Comparison of ENCODE assay signal across 15 cellular contexts in genomic region chr6:153031335-153031955, GRCh38. TPM values are rescaled to one million over a fixed set of nuclear protein-coding genes. Genes with fewer than 3 reads are reported as not detected.
A peak's percentile ranks its signal among the peaks of the same experiment; 100 is the strongest.
DNase-seq lines count a peak whose midpoint lies in the region; ATAC-seq and TF ChIP-seq lines count a peak whose summit lies in the region.
"Had no signal": no experiment of that assay in that cellular context is flagged by ENCODE, and none has a peak within 500 bp of the region (broad histone marks: within the 10 kb centered on the region; RNA-seq: fewer than 3 reads in every experiment).

No MANE protein-coding gene starts in this region.

- H3K27ac Mint-ChIP-seq in natural killer cell, result no peak overlapping the region
- H3K27ac Mint-ChIP-seq: immature natural killer cell had no signal

- no peak overlapping the region for H3K4me3 Mint-ChIP-seq in natural killer cell
- H3K4me3 Mint-ChIP-seq: immature natural killer cell had no signal

- peak overlapping the region; percentile 64; the same call in 1 of the 2 replicates for H3K18ac ChIP-seq in IMR-90 (ENCODE audit: low read depth, low read length)

- no TSS peak for BruUV-seq in IMR-90 (replicated peaks; lab: Mats Ljungman, UMichigan)

- no peaks in the 10 kb centered on the region for H3K9me3 Mint-ChIP-seq in natural killer cell
- H3K9me3 Mint-ChIP-seq: immature natural killer cell had no signal

- peak overlapping the region; percentile 64 for H2BK5ac ChIP-seq in IMR-90 (ENCODE audit: low read depth, low read length, poor library complexity, severe bottlenecking)

- H3K36me3 Mint-ChIP-seq in natural killer cell, result no peaks in the 10 kb centered on the region
- H3K36me3 Mint-ChIP-seq: immature natural killer cell had no signal

- no peak overlapping the region for H2AK9ac ChIP-seq in IMR-90 (replicated peaks; ENCODE audit: low read depth, low read length, poor library complexity)

- no peak overlapping the region for H4K91ac ChIP-seq in IMR-90 (ENCODE audit: insufficient read depth, low read depth, low read length)

- H3K27ac ChIP-seq in IMR-90 (ENCODE audit: insufficient read depth, low read length) (peak overlapping the region; percentile 81; the same call in 1 of the 2 replicates), foreskin keratinocyte (no peak overlapping the region), left ventricle myocardium inferior (replicated peaks) (no peak overlapping the region)
- H3K27ac ChIP-seq: uterus, WERI-Rb-1 had no signal

- CTCF ChIA-PET in IMR-90 (lab: Yijun Ruan, JAX), result interaction anchor here (0.6 to 1.8 kb wide), 5 partner anchors 18 to 1058 kb away, joined by 3 read pairs; no protein-coding TSS in a partner anchor

- peak overlapping the region; percentile 75; the same call in 1 of the 2 replicates for H4K5ac ChIP-seq in IMR-90 (ENCODE audit: low read depth, low read length)

- no peak overlapping the region for H2AFZ ChIP-seq in IMR-90 (replicated peaks; ENCODE audit: low read length, poor library complexity)

- H4K20me1 ChIP-seq in IMR-90 (ENCODE audit: insufficient read depth, low read length), result no peaks in the 10 kb centered on the region

- 0 out of 2 replicates have a peak overlapping the region, but pooled peaks have one; percentile 44 for H3K23ac ChIP-seq in IMR-90 (ENCODE audit: low read depth, low read length)

- DNase-seq in Caki2 (ENCODE audit: low read depth), result peak; percentile 16
- DNase-seq in IMR-90, result peak; percentile 64
- DNase-seq in astrocyte of the spinal cord (ENCODE audit: low read depth, low spot score), result peak; percentile 17
- DNase-seq in foreskin keratinocyte, result peak; percentile 43 to 55
- DNase-seq in D341Med (ENCODE audit: low spot score), result no peak
- no peak for DNase-seq in natural killer cell
- DNase-seq in posterior cingulate gyrus, result no peak
- DNase-seq in left ventricle myocardium inferior, result no peak
- DNase-seq: BE2C; nucleus accumbens; stimulated activated naive CD8-positive, alpha-beta T cell treated with anti-CD3 and anti-CD28 coated beads, Interleukin-15, Interleukin-2, amounts not matched to agents 100 U/mL and 50 U/mL, for 24 hours; uterus; WERI-Rb-1 had no signal

- TF ChIP-seq RAD21 in IMR-90 (IDR thresholded peaks at IDR 0.05; ENCODE audit: low read length), result no peak

- H2BK120ac ChIP-seq in IMR-90 (ENCODE audit: low read depth, low read length), result peak overlapping the region; percentile 41; the same call in 1 of the 2 replicates

- H3K4ac ChIP-seq in IMR-90 (ENCODE audit: low read depth, low read length), result 0 out of 2 replicates have a peak overlapping the region, but pooled peaks have one; percentile 23

- no peaks in the 10 kb centered on the region for H3K27me3 ChIP-seq in IMR-90 (ENCODE audit: control insufficient read depth, insufficient read depth, low read length)
- H3K27me3 ChIP-seq in foreskin keratinocyte, result no peaks in the 10 kb centered on the region
- no peaks in the 10 kb centered on the region for H3K27me3 ChIP-seq in left ventricle myocardium inferior (ENCODE audit: low read depth)
- H3K27me3 ChIP-seq: BE2C, uterus had no signal

- H3K4me2 ChIP-seq in IMR-90 (ENCODE audit: low read depth, low read length), result peak overlapping the region; percentile 77
- H3K4me2 ChIP-seq: smooth muscle cell had no signal

- in situ Hi-C loops in Caki2 (cut with HindIII; ENCODE audit: low pct_unique_long_range_greater_than_20kb, low sequenced_read_pairs), result no loop called here
- in situ Hi-C loops in IMR-90 (cut with MboI; ENCODE audit: low sequenced_read_pairs), result loop anchor here (25.0 kb wide), 2 partner anchors 481 to 1131 kb away; no protein-coding TSS in a partner anchor
- in situ Hi-C loops in astrocyte of the spinal cord (cut with HindIII; ENCODE audit: low sequenced_read_pairs), result no loop called here

- intact Hi-C loops in IMR-90 (cut with micrococcal nuclease) (loop anchor here (5.0 to 10.0 kb wide), 2 partner anchors 201 to 1123 kb away; no protein-coding TSS in a partner anchor), natural killer cell (cut with micrococcal nuclease) (loop anchor here (5.0 kb wide), 1 partner anchor 481 kb away; no protein-coding TSS in a partner anchor), posterior cingulate gyrus (cut with DNase I) (loop anchor here (5.0 to 10.0 kb wide), 2 partner anchors 481 to 913 kb away; no protein-coding TSS in a partner anchor), left ventricle myocardium inferior (cut with micrococcal nuclease) (loop anchor here (5.0 kb wide), 1 partner anchor 481 kb away; no protein-coding TSS in a partner anchor)

- peak overlapping the region; percentile 44; the same call in 1 of the 2 replicates for H2AK5ac ChIP-seq in IMR-90 (ENCODE audit: low read depth, low read length)

- H2BK15ac ChIP-seq in IMR-90 (ENCODE audit: low read depth, low read length), result no peak overlapping the region

- H3K36me3 ChIP-seq in IMR-90 (ENCODE audit: control insufficient read depth, insufficient read depth, low read length) (peaks cover 1% of the 10 kb centered on the region; the same call in 1 of the 2 replicates), left ventricle myocardium inferior (no peaks in the 10 kb centered on the region)
- H3K36me3 ChIP-seq: BE2C, uterus, WERI-Rb-1 had no signal

- H3K4me1 ChIP-seq in IMR-90 (ENCODE audit: control insufficient read depth, insufficient read depth, low read length) (peaks cover 9% of the 10 kb centered on the region), foreskin keratinocyte (peaks cover 4% of the 10 kb centered on the region), left ventricle myocardium inferior (no peaks in the 10 kb centered on the region)
- H3K4me1 ChIP-seq: BE2C, uterus had no signal

- no peaks in the 10 kb centered on the region for H3K9me1 ChIP-seq in IMR-90 (ENCODE audit: insufficient read depth, low read length)

- no peaks in the 10 kb centered on the region for H3K4me1 Mint-ChIP-seq in natural killer cell
- H3K4me1 Mint-ChIP-seq: immature natural killer cell had no signal

- ATAC-seq in IMR-90 (ENCODE audit: low read depth), result peak; percentile 84
- peak; percentile 84 for ATAC-seq in foreskin keratinocyte
- no peak for ATAC-seq in natural killer cell
- ATAC-seq: stimulated activated naive CD8-positive, alpha-beta T cell treated with anti-CD3 and anti-CD28 coated beads, Interleukin-15, Interleukin-2, amounts not matched to agents 100 U/mL and 50 U/mL, for 24 hours had no signal

- no peak overlapping the region for H4K8ac ChIP-seq in IMR-90 (ENCODE audit: low read depth in 2 of 2, low read length in 2 of 2)

- H3K4me3 ChIP-seq in IMR-90 (ENCODE audit: insufficient read depth, low read depth, low read length), result no peak overlapping the region
- H3K4me3 ChIP-seq in astrocyte of the spinal cord (ENCODE audit: low read depth, low read length), result no peak overlapping the region
- no peak overlapping the region for H3K4me3 ChIP-seq in left ventricle myocardium inferior
- H3K4me3 ChIP-seq: smooth muscle cell, uterus had no signal

- no peak for TF ChIP-seq POLR2A in IMR-90 (IDR thresholded peaks at IDR 0.05; ENCODE audit: low read depth, low read length)

- H3K27me3 Mint-ChIP-seq in natural killer cell (ENCODE audit: low read depth in 2 of 2), result peaks cover 0 to 10% of the 10 kb centered on the region in 2 donors

- H3K56ac ChIP-seq in IMR-90 (ENCODE audit: extremely low read depth, insufficient read depth, low read length), result no peak overlapping the region

- H3K79me1 ChIP-seq in IMR-90 (ENCODE audit: low read depth in 1 of 2, low read length in 2 of 2), result no peaks in the 10 kb centered on the region; a peak in 1 of 4 replicates

- no CpG with 5 or more reads among the region's 1 CpG for WGBS in IMR-90 (ENCODE audit: extremely low coverage in 2 of 2, insufficient read length in 1 of 2), 2 experiments

- TF ChIP-seq CTCF in IMR-90 (conservative IDR thresholded peaks at IDR 0.05; ENCODE audit: low read depth, low read length), result no peak
- no peak for TF ChIP-seq CTCF in astrocyte of the spinal cord (IDR thresholded peaks at IDR 0.05; ENCODE audit: low read depth, low read length)
- TF ChIP-seq CTCF in foreskin keratinocyte (conservative IDR thresholded peaks at IDR 0.05), result no peak
- TF ChIP-seq CTCF in natural killer cell (IDR thresholded peaks at IDR 0.05), result no peak
- no peak for TF ChIP-seq CTCF in left ventricle myocardium inferior (IDR thresholded peaks at IDR 0.05; ENCODE audit: borderline replicate concordance)

- no peak overlapping the region for H3K9ac ChIP-seq in IMR-90 (ENCODE audit: low read depth, low read length)

- peak overlapping the region; percentile 52; the same call in 1 of the 2 replicates for H2BK20ac ChIP-seq in IMR-90 (ENCODE audit: low read depth, low read length)

- H3K14ac ChIP-seq in IMR-90 (replicated peaks; ENCODE audit: low read depth, low read length), result no peak overlapping the region

- dilution Hi-C loops in IMR-90 (cut with HindIII; ENCODE audit: low sequenced_read_pairs, unreplicated experiment), result no loop called here

- POLR2A ChIA-PET in IMR-90 (lab: Charles Lee; ENCODE audit: unreplicated experiment), result no interaction called here

- H3K9me3 ChIP-seq in IMR-90 (ENCODE audit: control insufficient read depth, insufficient read depth, low read length) (no peaks in the 10 kb centered on the region), left ventricle myocardium inferior (replicated peaks) (no peaks in the 10 kb centered on the region)
- H3K9me3 ChIP-seq: BE2C, uterus had no signal

TF ChIP-seq in IMR-90, 13 proteins besides CTCF, POLR2A, EP300 and RAD21 (continues in another document):
- TF ChIP-seq RCOR1 (IDR thresholded peaks at IDR 0.05; ENCODE audit: insufficient replicate concordance, low read length), result no peak
- TF ChIP-seq CEBPB (IDR thresholded peaks at IDR 0.05; ENCODE audit: low read depth, low read length), result peak; percentile 83

RNA-seq across cellular contexts. Expression of gene MTRF1L, which starts 28.9 kb away (rescaled TPM):
- 6.7 and 10.0 TPM in 2 replicates for total RNA-seq in Caki2 (2014; rRNA removed; shearing (Covaris generic); ENCODE audit: low replicate concordance)
- total RNA-seq in IMR-90 (2012; rRNA removed), result 11.1 and 20.6 TPM in 2 replicates
- 6.9 and 8.1 TPM in 2 replicates for polyA plus RNA-seq in IMR-90 (2012; rRNA removed)
- polyA plus RNA-seq in IMR-90 (2012; cell fraction: cytosol; rRNA removed), result 2.1 TPM in 2 replicates
- 2.0 and 13.9 TPM in 2 replicates for polyA plus RNA-seq in IMR-90 (2012; cell fraction: nucleus; rRNA removed; ENCODE audit: low replicate concordance)
- 15.0 and 18.8 TPM in 2 replicates for total RNA-seq in foreskin keratinocyte
- polyA plus RNA-seq in foreskin keratinocyte, result 9.8 and 10.5 TPM in 2 replicates
- 10 to 100 TPM; 17.6 to 24.7 (median 21.6) TPM for total RNA-seq in natural killer cell
- 30.9 TPM for total RNA-seq in left ventricle myocardium inferior

RNA-seq across cellular contexts. Expression of gene FBXO5, which starts 48.6 kb away (rescaled TPM):
- total RNA-seq in Caki2 (2014; rRNA removed; shearing (Covaris generic); ENCODE audit: low replicate concordance), result 10.7 and 18.1 TPM in 2 replicates
- total RNA-seq in IMR-90 (2012; rRNA removed) (16.7 and 25.3 TPM in 2 replicates), foreskin keratinocyte (23.6 and 24.9 TPM in 2 replicates), natural killer cell (10 to 100 TPM in 1 of 3 donors, 1 to 10 TPM in 2; 5.9 to 11.2 (median 9.6) TPM), left ventricle myocardium inferior (1.6 TPM)
- polyA plus RNA-seq in IMR-90 (2012; rRNA removed) (9.8 and 11.8 TPM in 2 replicates), foreskin keratinocyte (9.7 and 12.2 TPM in 2 replicates)
- 1.2 and 2.5 TPM in 2 replicates for polyA plus RNA-seq in IMR-90 (2012; cell fraction: cytosol; rRNA removed)
- polyA plus RNA-seq in IMR-90 (2012; cell fraction: nucleus; rRNA removed; ENCODE audit: low replicate concordance), result 0.85 and 4.8 TPM in 2 replicates

Comparison
In these comparisons a context has a peak if more than half of its experiments do, and no peak if none do; other contexts are left out.
1. DNase-seq: peak in Caki2 (single experiment), IMR-90 (single experiment), astrocyte of the spinal cord (single experiment) and foreskin keratinocyte (2 of 2); none in D341Med (single experiment), natural killer cell (single experiment), posterior cingulate gyrus (0 of 10) and left ventricle myocardium inferior (single experiment).
2. ATAC-seq: peak in IMR-90 (single experiment) and foreskin keratinocyte (single experiment); none in natural killer cell (0 of 3).